In genomic region chr7:155602750-155603149, GRCh38 we compare ENCODE assay signal across 26 cellular contexts. TPM values are rescaled to one million over a fixed set of nuclear protein-coding genes. Genes with fewer than 3 reads are reported as not detected.
"Had no signal": no experiment of that assay in that cellular context is flagged by ENCODE, and none has a peak within 500 bp of the region (broad histone marks: within the 10 kb centered on the region; RNA-seq: fewer than 3 reads in every experiment).

No MANE protein-coding gene starts in this region.

- H3K79me2 ChIP-seq: hepatocyte, parathyroid adenoma had no signal

- H2AFZ ChIP-seq: hepatocyte, parathyroid adenoma had no signal

- ATAC-seq: foreskin keratinocyte; left lung; natural killer cell; right lobe of liver; stimulated activated memory B cell treated with anti-CD40 and anti-IgM and Interleukin-4, amounts not matched to agents 10 μg/mL and 1 μg/mL and 100 μg/mL, for 72 hours; T-helper 17 cell had no signal

- H3K9me3 Mint-ChIP-seq: activated naive CD4-positive, alpha-beta T cell treated with anti-CD3 and anti-CD28 coated beads, Interleukin-2, amount 10 ng/mL, durations not matched to agents 7 days and 5 days; immature natural killer cell; natural killer cell; stimulated activated memory B cell treated with anti-CD40 and anti-IgM and Interleukin-4, amounts not matched to agents 10 μg/mL and 1 μg/mL and 100 μg/mL, for 72 hours; type B pancreatic cell had no signal

- H3K36me3 Mint-ChIP-seq: activated naive CD4-positive, alpha-beta T cell treated with anti-CD3 and anti-CD28 coated beads, Interleukin-2, amount 10 ng/mL, durations not matched to agents 7 days and 5 days; immature natural killer cell; natural killer cell; stimulated activated memory B cell treated with anti-CD40 and anti-IgM and Interleukin-4, amounts not matched to agents 10 μg/mL and 1 μg/mL and 100 μg/mL, for 72 hours; type B pancreatic cell had no signal

- H3K4me3 Mint-ChIP-seq: activated naive CD4-positive, alpha-beta T cell treated with anti-CD3 and anti-CD28 coated beads, Interleukin-2, amount 10 ng/mL, durations not matched to agents 7 days and 5 days; immature natural killer cell; natural killer cell; stimulated activated memory B cell treated with anti-CD40 and anti-IgM and Interleukin-4, amounts not matched to agents 10 μg/mL and 1 μg/mL and 100 μg/mL, for 72 hours; T-helper 17 cell; type B pancreatic cell had no signal

- H3K27ac Mint-ChIP-seq: activated naive CD4-positive, alpha-beta T cell treated with anti-CD3 and anti-CD28 coated beads, Interleukin-2, amount 10 ng/mL, durations not matched to agents 7 days and 5 days; immature natural killer cell; natural killer cell; stimulated activated memory B cell treated with anti-CD40 and anti-IgM and Interleukin-4, amounts not matched to agents 10 μg/mL and 1 μg/mL and 100 μg/mL, for 72 hours; T-helper 17 cell; type B pancreatic cell had no signal

- H3K27ac ChIP-seq: foreskin keratinocyte, hepatocyte, left lung, parathyroid adenoma, right lobe of liver, vagina had no signal

- H3K9me3 ChIP-seq: left lung, right lobe of liver, vagina had no signal

- DNase-seq: activated CD4-positive, alpha-beta T cell treated with anti-CD3 and anti-CD28 coated beads for 4 hours; activated CD4-positive, alpha-beta T cell treated with anti-CD3 and anti-CD28 coated beads, Interleukin-2, amount 50 U/mL, for 48 hours; activated CD4-positive, CD25-positive, alpha-beta regulatory T cell; activated effector memory CD4-positive, alpha-beta T cell treated with anti-CD3 and anti-CD28 coated beads, Interleukin-2, amount 50 U/mL, for 16 hours; activated naive CD4-positive, alpha-beta T cell treated with anti-CD3 and anti-CD28 coated beads, Interleukin-2, amount 10 ng/mL, durations not matched to agents 7 days and 5 days; amygdala; cerebellar nuclear complex; cortex of kidney; foreskin keratinocyte; immature natural killer cell; kidney glomerular epithelial cell; left lung; midbrain; natural killer cell; right lobe of liver; small intestine; stimulated activated CD4-positive, alpha-beta T cell treated with anti-CD3 and anti-CD28 coated beads, Interleukin-15, amount 100 ng/mL, for 24 hours; T-helper 17 cell had no signal

- H3K9ac ChIP-seq: parathyroid adenoma had no signal

- H3K4me2 ChIP-seq: hepatocyte had no signal

- H3K27me3 ChIP-seq: right lobe of liver, vagina had no signal

- H3K36me3 ChIP-seq: left lung, right lobe of liver, vagina had no signal

- H3K4me1 ChIP-seq: foreskin keratinocyte, parathyroid adenoma, vagina had no signal

- H3K4me3 ChIP-seq: hepatocyte, left lung, lung, right lobe of liver, vagina had no signal

RNA-seq across cellular contexts. Expression of gene CNPY1, which starts 56.4 kb away (rescaled TPM):
- total RNA-seq: foreskin keratinocyte, hepatocyte, left lung, lung, natural killer cell, pulmonary artery endothelial cell, T-helper 17 cell, vagina had no signal
- polyA plus RNA-seq: esophagus, foreskin keratinocyte, hepatocyte, immature natural killer cell, lung, small intestine had no signal
